ENCODE assay signal across 1 cellular context in genomic region chr17:64209983-64210382, GRCh38.
TF ChIP-seq lines count a peak whose summit lies in the region.

No MANE protein-coding gene starts in this region.

TF ChIP-seq in neural cell, 6 proteins besides CTCF, POLR2A, EP300 and RAD21:
- no peak for TF ChIP-seq REST (IDR thresholded peaks at IDR 0.05; ENCODE audit: borderline replicate concordance)
- TF ChIP-seq MXI1 (conservative IDR thresholded peaks at IDR 0.05; ENCODE audit: poor library complexity, severe bottlenecking) = no peak
- no peak for TF ChIP-seq POLR2AphosphoS5 (IDR thresholded peaks at IDR 0.05)
- TF ChIP-seq SMC3 (conservative IDR thresholded peaks at IDR 0.05; ENCODE audit: poor library complexity) = no peak
- TF ChIP-seq TAF1 (IDR thresholded peaks at IDR 0.05; ENCODE audit: low read depth) = no peak
- TF ChIP-seq EZH2 (IDR thresholded peaks at IDR 0.05; ENCODE audit: borderline replicate concordance, insufficient read depth, low read length, poor library complexity, severe bottlenecking) = no peak
